Comparison of ENCODE assay signal across 15 cellular contexts in genomic region chr2:166334800-166335199, GRCh38. TPM values are rescaled to one million over a fixed set of nuclear protein-coding genes. Genes with fewer than 3 reads are reported as not detected.
"Had no signal": no experiment of that assay in that cellular context is flagged by ENCODE, and none has a peak within 500 bp of the region (broad histone marks: within the 10 kb centered on the region; RNA-seq: fewer than 3 reads in every experiment).

No MANE protein-coding gene starts in this region.

- DNase-seq: activated CD4-positive, CD25-positive, alpha-beta regulatory T cell treated with anti-CD3 and anti-CD28 coated beads, Interleukin-2, amount 50 U/mL, for 72 hours; activated naive CD4-positive, alpha-beta T cell treated with anti-CD3 and anti-CD28 coated beads for 36 hours; erythroblast; kidney; left lung; naive B cell; stimulated activated CD4-positive, alpha-beta T cell treated with anti-CD3 and anti-CD28 coated beads, Interleukin-1b, Interleukin-23, amount 100 ng/mL, for 48 hours; stomach; testis had no signal

- H3K4me1 Mint-ChIP-seq: activated T-helper 17 cell treated with anti-CD3 and anti-CD28 coated beads, Interleukin-2, amount 50 U/mL, for 72 hours; naive B cell; neural progenitor cell had no signal

- H3K27me3 ChIP-seq: hepatocyte, left lung, neural progenitor cell, pancreas, stomach, testis had no signal

- H3K4me3 Mint-ChIP-seq: activated naive CD4-positive, alpha-beta T cell treated with anti-CD3 and anti-CD28 coated beads for 36 hours; activated T-helper 17 cell treated with anti-CD3 and anti-CD28 coated beads, Interleukin-2, amount 50 U/mL, for 72 hours; naive B cell; neural progenitor cell had no signal

- H3K4me1 ChIP-seq: neural progenitor cell, testis had no signal

- H3K9me3 Mint-ChIP-seq: activated naive CD4-positive, alpha-beta T cell treated with anti-CD3 and anti-CD28 coated beads for 36 hours; activated T-helper 17 cell treated with anti-CD3 and anti-CD28 coated beads, Interleukin-2, amount 50 U/mL, for 72 hours; neural progenitor cell had no signal

- H3K79me2 ChIP-seq: hepatocyte had no signal

- H3K27me3 Mint-ChIP-seq: activated T-helper 17 cell treated with anti-CD3 and anti-CD28 coated beads, Interleukin-2, amount 50 U/mL, for 72 hours; naive B cell had no signal

- H3K36me3 ChIP-seq: left lung, neural progenitor cell, pancreas, stomach had no signal

- H3K27ac Mint-ChIP-seq: activated naive CD4-positive, alpha-beta T cell treated with anti-CD3 and anti-CD28 coated beads for 36 hours; activated T-helper 17 cell treated with anti-CD3 and anti-CD28 coated beads, Interleukin-2, amount 50 U/mL, for 72 hours; naive B cell; neural progenitor cell had no signal

- H3K36me3 Mint-ChIP-seq: naive B cell, neural progenitor cell had no signal

- H3K9ac ChIP-seq: neural progenitor cell had no signal

- H3K4me2 ChIP-seq: hepatocyte, neural progenitor cell had no signal

- H3K4me3 ChIP-seq: hepatocyte, left lung, neural progenitor cell, pancreas, stomach, testis had no signal

- H2AFZ ChIP-seq: neural progenitor cell had no signal

- H3K9me3 ChIP-seq: left lung, pancreas, stomach, testis had no signal

- FAIRE-seq: astrocyte, bronchial epithelial cell, kidney, pancreas had no signal

- ATAC-seq: activated T-helper 17 cell treated with anti-CD3 and anti-CD28 coated beads, Interleukin-2, amount 50 U/mL, for 72 hours; left lung had no signal

- H3K27ac ChIP-seq: hepatocyte, left lung, neural progenitor cell, stomach, testis had no signal

RNA-seq across cellular contexts. Expression of gene SCN9A, which starts 40.9 kb away (rescaled TPM):
- total RNA-seq: activated naive CD4-positive, alpha-beta T cell treated with anti-CD3 and anti-CD28 coated beads for 36 hours; activated T-helper 17 cell treated with anti-CD3 and anti-CD28 coated beads, Interleukin-2, amount 50 U/mL, for 72 hours had no signal
